8 cellular contexts compared by ENCODE assay signal in genomic region chr4:128553665-128554515, GRCh38.
A peak's percentile ranks its signal among the peaks of the same experiment; 100 is the strongest.
DNase-seq lines count a peak whose midpoint lies in the region; ATAC-seq and TF ChIP-seq lines count a peak whose summit lies in the region.

No MANE protein-coding gene starts in this region.

- peaks cover 17% of the 10 kb centered on the region for H3K4me1 Mint-ChIP-seq in activated naive CD8-positive, alpha-beta T cell treated with anti-CD3 and anti-CD28 coated beads, Interleukin-2, amount 50 U/mL, for 24 hours

- H4K20me1 ChIP-seq in IMR-90 (ENCODE audit: insufficient read depth, low read length): no peaks in the 10 kb centered on the region

- TF ChIP-seq CTCF in AG04449 (IDR thresholded peaks at IDR 0.05; ENCODE audit: insufficient read depth, low read length, missing control alignments) (no peak), IMR-90 (conservative IDR thresholded peaks at IDR 0.05; ENCODE audit: low read depth, low read length) (no peak), lower lobe of right lung (IDR thresholded peaks at IDR 0.05) (no peak)

- H3K4me3 Mint-ChIP-seq in activated naive CD8-positive, alpha-beta T cell treated with anti-CD3 and anti-CD28 coated beads, Interleukin-2, amount 50 U/mL, for 24 hours: peak overlapping the region; percentile 83

- no peaks in the 10 kb centered on the region for H3K79me1 ChIP-seq in IMR-90 (ENCODE audit: low read depth in 1 of 2, low read length in 2 of 2)

- DNase-seq in AG04449 (ENCODE audit: low read depth, low spot score) (no peak), IMR-90 (no peak), lower lobe of right lung (no peak), aorta (no peak), GM19238 (ENCODE audit: insufficient read length, low spot score) (no peak), NCI-H146 treated with DMSO at 0.1 percent for 48 hours (lab: John Stamatoyannopoulos, UW; ENCODE audit: unreplicated experiment) (no peak)
- DNase-seq in activated naive CD8-positive, alpha-beta T cell treated with anti-CD3 and anti-CD28 coated beads, Interleukin-2, amount 50 U/mL, for 24 hours: no peak

- H2AK5ac ChIP-seq in IMR-90 (ENCODE audit: low read depth, low read length): peak overlapping the region; percentile 61

- H3K4me3 ChIP-seq in AG04449 (ENCODE audit: low read depth, low read length) (peak overlapping the region; percentile 65; the same call in 1 of the 2 replicates), IMR-90 (ENCODE audit: insufficient read depth, low read depth, low read length) (peak overlapping the region; percentile 53; the same call in 1 of the 2 replicates), lower lobe of right lung (peak overlapping the region; percentile 63), aorta (ENCODE audit: low read length in 2 of 2) (peak overlapping the region; percentile 45 to 95)

- peak overlapping the region; percentile 86 for H3K4me2 ChIP-seq in IMR-90 (ENCODE audit: low read depth, low read length)

- ATAC-seq in IMR-90 (ENCODE audit: low read depth) (no peak; the same call in 1 of the 2 replicates), lower lobe of right lung (peak; percentile 16 to 22), aorta (ENCODE audit: low FRiP score) (peak; percentile 14), HG02973 (IDR thresholded peaks at IDR 0.05; ENCODE audit: unreplicated experiment) (no peak)
- ATAC-seq in activated naive CD8-positive, alpha-beta T cell treated with anti-CD3 and anti-CD28 coated beads, Interleukin-2, amount 50 U/mL, for 24 hours: no peak

- H3K27me3 ChIP-seq in IMR-90 (ENCODE audit: control insufficient read depth, insufficient read depth, low read length): no peaks in the 10 kb centered on the region
- no peaks in the 10 kb centered on the region for H3K27me3 ChIP-seq in lower lobe of right lung (ENCODE audit: low read depth)
- no peaks in the 10 kb centered on the region for H3K27me3 ChIP-seq in aorta (ENCODE audit: control insufficient read depth in 1 of 2, insufficient read depth in 2 of 2, low read length in 1 of 2)

- H3K4ac ChIP-seq in IMR-90 (ENCODE audit: low read depth, low read length): peak overlapping the region; percentile 42

- peak overlapping the region; percentile 2 for H3K27ac Mint-ChIP-seq in activated naive CD8-positive, alpha-beta T cell treated with anti-CD3 and anti-CD28 coated beads, Interleukin-2, amount 50 U/mL, for 24 hours

- H3K18ac ChIP-seq in IMR-90 (ENCODE audit: low read depth, low read length): peak overlapping the region; percentile 100

- H3K9ac ChIP-seq in IMR-90 (ENCODE audit: low read depth, low read length): peak overlapping the region; percentile 83

- dilution Hi-C loops in IMR-90 (cut with HindIII; ENCODE audit: low sequenced_read_pairs, unreplicated experiment): no loop called here

- H3K23ac ChIP-seq in IMR-90 (ENCODE audit: low read depth, low read length): peak overlapping the region; percentile 57

- POLR2A ChIA-PET in AG04449 (lab: Yijun Ruan, JAX) (interaction anchor here (0.6 to 2.0 kb wide), 18 partner anchors 9 to 258 kb away, joined by 3 to 10 read pairs (median 4); partner anchors contain the start of gene JADE1), IMR-90 (lab: Charles Lee; ENCODE audit: unreplicated experiment) (no interaction called here)

- peak overlapping the region; percentile 92 for H2BK5ac ChIP-seq in IMR-90 (ENCODE audit: low read depth, low read length, poor library complexity, severe bottlenecking)

- H3K36me3 Mint-ChIP-seq in activated naive CD8-positive, alpha-beta T cell treated with anti-CD3 and anti-CD28 coated beads, Interleukin-2, amount 50 U/mL, for 24 hours (ENCODE audit: low read depth): no peaks in the 10 kb centered on the region

- H2AFZ ChIP-seq in IMR-90 (replicated peaks; ENCODE audit: low read length, poor library complexity): no peak overlapping the region

- BruUV-seq in IMR-90 (replicated peaks; lab: Mats Ljungman, UMichigan): no TSS peak

- H2BK15ac ChIP-seq in IMR-90 (ENCODE audit: low read depth, low read length): peak overlapping the region; percentile 94; the same call in 2 of the 3 replicates

- H4K8ac ChIP-seq in IMR-90 (ENCODE audit: low read depth in 2 of 2, low read length in 2 of 2): peak overlapping the region; percentile 92

- H4K5ac ChIP-seq in IMR-90 (ENCODE audit: low read depth, low read length): peak overlapping the region; percentile 99

- H2AK9ac ChIP-seq in IMR-90 (replicated peaks; ENCODE audit: low read depth, low read length, poor library complexity): no peak overlapping the region

- CTCF ChIA-PET in AG04449 (lab: Yijun Ruan, JAX) (interaction anchor here (0.6 to 3.3 kb wide), 9 partner anchors 10 to 362 kb away, joined by 3 to 10 read pairs (median 3); no protein-coding TSS in a partner anchor), IMR-90 (lab: Yijun Ruan, JAX) (interaction anchor here (0.8 to 1.6 kb wide), 5 partner anchors 35 to 200 kb away, joined by 3 to 6 read pairs (median 3); no protein-coding TSS in a partner anchor)

- H3K4me1 ChIP-seq in IMR-90 (ENCODE audit: control insufficient read depth, insufficient read depth, low read length): peaks cover 14% of the 10 kb centered on the region
- H3K4me1 ChIP-seq in lower lobe of right lung: peaks cover 15% of the 10 kb centered on the region
- H3K4me1 ChIP-seq in aorta (ENCODE audit: control insufficient read depth in 1 of 2, insufficient read depth in 2 of 2, low read length in 2 of 2): peaks cover 3 to 4% of the 10 kb centered on the region in 2 donors

- peaks cover 5% of the 10 kb centered on the region for H3K9me1 ChIP-seq in IMR-90 (ENCODE audit: insufficient read depth, low read length)

- H3K56ac ChIP-seq in IMR-90 (ENCODE audit: extremely low read depth, insufficient read depth, low read length): peak overlapping the region; percentile 99

- intact Hi-C loops in IMR-90 (cut with micrococcal nuclease) (loop anchor here (1.0 to 10.0 kb wide), 8 partner anchors 37 to 363 kb away; partner anchors contain the start of genes JADE1 and PGRMC2), lower lobe of right lung (cut with DNase I) (no loop called here), aorta (cut with DNase I) (loop anchor here (5.0 to 10.0 kb wide), 4 partner anchors 37 to 269 kb away; partner anchors contain the start of gene PGRMC2 (in 1 of the 2))

- H4K91ac ChIP-seq in IMR-90 (ENCODE audit: insufficient read depth, low read depth, low read length): peak overlapping the region; percentile 54

- in situ Hi-C loops in IMR-90 (cut with MboI; ENCODE audit: low sequenced_read_pairs): loop anchor here (25.0 kb wide), 1 partner anchor 367 kb away; no protein-coding TSS in a partner anchor

- peak overlapping the region; percentile 49 for H3K14ac ChIP-seq in IMR-90 (replicated peaks; ENCODE audit: low read depth, low read length)

- H3K27ac ChIP-seq in IMR-90 (ENCODE audit: insufficient read depth, low read length) (peak overlapping the region; percentile 88; the same call in 1 of the 2 replicates), lower lobe of right lung (peak overlapping the region; percentile 94), aorta (ENCODE audit: low read depth in 1 of 2, low read length in 2 of 2) (no peak overlapping the region)

- no peak for TF ChIP-seq RAD21 in IMR-90 (IDR thresholded peaks at IDR 0.05; ENCODE audit: low read length)

- 100% methylated on average over 1 of the region's 5 CpGs; no CpG with 5 or more reads in 1 of the 2 experiments for whole genome bisulfite sequencing in IMR-90 (ENCODE audit: extremely low coverage in 2 of 2, insufficient read length in 1 of 2), 2 experiments
- WGBS in aorta, 2 donors: 11 to 12% methylated on average over 5 of the region's 5 CpGs

- TF ChIP-seq POLR2A in IMR-90 (IDR thresholded peaks at IDR 0.05; ENCODE audit: low read depth, low read length): no peak

- H2BK120ac ChIP-seq in IMR-90 (ENCODE audit: low read depth, low read length): peak overlapping the region; percentile 99

- no peaks in the 10 kb centered on the region for H3K9me3 Mint-ChIP-seq in activated naive CD8-positive, alpha-beta T cell treated with anti-CD3 and anti-CD28 coated beads, Interleukin-2, amount 50 U/mL, for 24 hours

- H3K9me3 ChIP-seq in IMR-90 (ENCODE audit: control insufficient read depth, insufficient read depth, low read length): peaks cover 4% of the 10 kb centered on the region; the same call in 1 of the 2 replicates
- H3K9me3 ChIP-seq in lower lobe of right lung: no peaks in the 10 kb centered on the region
- H3K9me3 ChIP-seq in aorta (ENCODE audit: control insufficient read depth, low read length): peaks cover 3% of the 10 kb centered on the region

- peak overlapping the region; percentile 86 for H2BK20ac ChIP-seq in IMR-90 (ENCODE audit: low read depth, low read length)

- H3K36me3 ChIP-seq in IMR-90 (ENCODE audit: control insufficient read depth, insufficient read depth, low read length) (no peaks in the 10 kb centered on the region), lower lobe of right lung (no peaks in the 10 kb centered on the region), aorta (ENCODE audit: control insufficient read depth in 1 of 2, insufficient read depth in 2 of 2, low read length in 1 of 2) (no peaks in the 10 kb centered on the region)

- H3K27me3 Mint-ChIP-seq in activated naive CD8-positive, alpha-beta T cell treated with anti-CD3 and anti-CD28 coated beads, Interleukin-2, amount 50 U/mL, for 24 hours: peaks cover 33% of the 10 kb centered on the region

TF ChIP-seq in IMR-90, 13 proteins besides CTCF, POLR2A, EP300 and RAD21 (continues in another document):
- TF ChIP-seq MXI1 (IDR thresholded peaks at IDR 0.05; ENCODE audit: borderline replicate concordance, low read depth, low read length): no peak
- TF ChIP-seq RFX5 (IDR thresholded peaks at IDR 0.05; ENCODE audit: low read depth, low read length): no peak
- no peak for TF ChIP-seq MAZ (IDR thresholded peaks at IDR 0.05; ENCODE audit: borderline replicate concordance, low read depth, low read length)
- TF ChIP-seq NFE2L2 (IDR thresholded peaks at IDR 0.05; ENCODE audit: low read depth, low read length): no peak
- TF ChIP-seq USF2 (IDR thresholded peaks at IDR 0.05; ENCODE audit: low read depth, low read length): no peak
- no peak for TF ChIP-seq CEBPB (IDR thresholded peaks at IDR 0.05; ENCODE audit: low read depth, low read length)
- TF ChIP-seq SMC3 (IDR thresholded peaks at IDR 0.05; ENCODE audit: low read depth, low read length): no peak
- no peak for TF ChIP-seq MAFK (IDR thresholded peaks at IDR 0.05; ENCODE audit: low read depth, low read length)
- TF ChIP-seq FOS (IDR thresholded peaks at IDR 0.05; ENCODE audit: low read depth, low read length): no peak

Comparison
In these comparisons a context has a peak if more than half of its experiments do, and no peak if none do; other contexts are left out.
1. ATAC-seq: peak in lower lobe of right lung (2 of 2) and aorta (single experiment); none in IMR-90 (single experiment), activated naive CD8-positive, alpha-beta T cell treated with anti-CD3 and anti-CD28 coated beads, Interleukin-2, amount 50 U/mL, for 24 hours (single experiment) and HG02973 (single experiment).
2. H3K27ac ChIP-seq: peak in IMR-90 (single experiment) and lower lobe of right lung (single experiment); none in aorta (0 of 2).
3. Peak in every context shown above with its lines, with median percentiles within 50 percentile points of each other: H3K4me3 ChIP-seq.